ENCODE assay signal across 8 cellular contexts in genomic region chr1:220089650-220090556, GRCh38.
DNase-seq lines count a peak whose midpoint lies in the region; ATAC-seq, FAIRE-seq and TF ChIP-seq lines count a peak whose summit lies in the region.

A gene with protein sequence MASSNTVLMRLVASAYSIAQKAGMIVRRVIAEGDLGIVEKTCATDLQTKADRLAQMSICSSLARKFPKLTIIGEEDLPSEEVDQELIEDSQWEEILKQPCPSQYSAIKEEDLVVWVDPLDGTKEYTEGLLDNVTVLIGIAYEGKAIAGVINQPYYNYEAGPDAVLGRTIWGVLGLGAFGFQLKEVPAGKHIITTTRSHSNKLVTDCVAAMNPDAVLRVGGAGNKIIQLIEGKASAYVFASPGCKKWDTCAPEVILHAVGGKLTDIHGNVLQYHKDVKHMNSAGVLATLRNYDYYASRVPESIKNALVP (minus strand): TSS chr1:220089788. CDS start chr1:220079846, 9,942 bp downstream.

- no peak for TF ChIP-seq CTCF in AG10803 (conservative IDR thresholded peaks at IDR 0.05; ENCODE audit: low read length)

- peak within 1 kb of the TSS; percentile 95 for H3K4me3 Mint-ChIP-seq in central memory CD8-positive, alpha-beta T cell

- peaks cover 7% of the 10 kb centered on the region for H3K36me3 Mint-ChIP-seq in central memory CD8-positive, alpha-beta T cell (ENCODE audit: insufficient read depth)

- H3K9me3 Mint-ChIP-seq in central memory CD8-positive, alpha-beta T cell = no peaks in the 10 kb centered on the region

- ATAC-seq in GM19025 (IDR thresholded peaks at IDR 0.05; ENCODE audit: low read depth, unreplicated experiment) = peak; percentile 44
- peak; percentile 62 for ATAC-seq in HG03342 (IDR thresholded peaks at IDR 0.05; ENCODE audit: unreplicated experiment)
- peak; percentile 72 for ATAC-seq in central memory CD8-positive, alpha-beta T cell (replicated peaks; ENCODE audit: extremely low read depth, poor library complexity, severe bottlenecking)

- H3K27ac Mint-ChIP-seq in central memory CD8-positive, alpha-beta T cell (ENCODE audit: low read depth) = peak within 1 kb of the TSS; percentile 95

- no peaks in the 10 kb centered on the region for H3K4me1 Mint-ChIP-seq in central memory CD8-positive, alpha-beta T cell

- H3K27me3 Mint-ChIP-seq in central memory CD8-positive, alpha-beta T cell = no peaks in the 10 kb centered on the region

- DNase-seq in AG10803 (ENCODE audit: low read depth) = peak; percentile 89
- DNase-seq in NCI-H446 (lab: John Stamatoyannopoulos, UW) = peak; percentile 94 to 98
- DNase-seq in activated CD4-positive, CD25-positive, alpha-beta regulatory T cell treated with anti-CD3 and anti-CD28 coated beads, Interleukin-2, amount 50 U/mL, for 16 hours (ENCODE audit: low read depth, low spot score) = peak; percentile 96
- peak; percentile 97 to 99 for DNase-seq in central memory CD8-positive, alpha-beta T cell (ENCODE audit: low spot score in 2 of 2)
- peak; percentile 94 to 100 (median 96) for DNase-seq in stimulated activated CD4-positive, alpha-beta T cell treated with anti-CD3 and anti-CD28 coated beads, Interleukin-12 subunit alpha, Interleukin-12 subunit beta, amount 100 ng/mL, for 48 hours (ENCODE audit: low read depth in 2 of 3, low spot score in 1 of 3)

- peak; percentile 98 for FAIRE-seq in islet of Langerhans (lab: Jason Lieb, UNC)

- peak within 1 kb of the TSS; percentile 75 for H3K4me3 ChIP-seq in AG10803 (ENCODE audit: low read length)

Comparison
In these comparisons a context has a peak if more than half of its experiments do, and no peak if none do; other contexts are left out.
1. Peak in every context shown above with its lines: DNase-seq, ATAC-seq and H3K4me3 ChIP-seq.